Comparison of ENCODE assay signal across 10 cellular contexts in the genomic region with DNA sequence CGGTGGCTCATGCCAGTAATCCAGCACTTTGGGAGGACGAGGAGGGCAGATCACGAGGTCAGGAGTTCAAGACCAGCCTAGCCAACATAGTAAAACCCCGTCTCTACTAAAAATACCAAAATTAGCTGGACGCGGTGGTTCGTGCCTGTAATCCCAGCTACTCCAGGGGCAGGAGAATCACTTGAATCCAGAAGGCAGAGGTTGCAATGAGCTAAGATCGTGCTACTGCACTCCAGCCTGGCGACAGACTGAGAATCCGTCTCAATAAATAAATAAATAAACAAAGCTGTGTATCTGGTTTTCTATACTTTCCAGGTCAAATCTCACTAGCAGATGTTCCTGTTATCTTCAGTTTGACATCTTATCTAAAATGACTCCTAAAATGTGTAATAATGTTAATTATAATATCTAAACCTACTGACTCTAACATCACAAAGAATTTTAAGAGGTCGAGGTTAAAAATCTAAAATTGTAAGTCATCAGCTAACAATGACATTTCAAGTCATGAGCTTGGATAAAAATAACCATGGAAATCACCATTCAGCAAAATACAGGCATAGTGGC. TPM values are rescaled to one million over a fixed set of nuclear protein-coding genes. Genes with fewer than 3 reads are reported as not detected.
A peak's percentile ranks its signal among the peaks of the same experiment; 100 is the strongest.
DNase-seq lines count a peak whose midpoint lies in the region; ATAC-seq, FAIRE-seq and TF ChIP-seq lines count a peak whose summit lies in the region.
"Had no signal": no experiment of that assay in that cellular context is flagged by ENCODE, and none has a peak within 500 bp of the region (broad histone marks: within the 10 kb centered on the region; RNA-seq: fewer than 3 reads in every experiment).

No MANE protein-coding gene starts in this region.

- no peak overlapping the region for H3K27ac Mint-ChIP-seq in astrocyte (ENCODE audit: unreplicated experiment)
- H3K27ac Mint-ChIP-seq: activated B cell treated with CpG ODN at 0.5 μM for 24 hours had no signal

- TF ChIP-seq POLR2A in vagina (IDR thresholded peaks at IDR 0.05): no peak

- no peak for DNase-seq in left ventricle myocardium inferior
- no peak for DNase-seq in right cardiac atrium
- no peak for DNase-seq in astrocyte (ENCODE audit: low read depth)
- no peak for DNase-seq in kidney
- no peak for DNase-seq in vagina (ENCODE audit: extremely low spot score in 2 of 2)
- DNase-seq in GF-D8 (lab: John Stamatoyannopoulos, UW): no peak
- no peak for DNase-seq in AML-193 (lab: John Stamatoyannopoulos, UW)
- DNase-seq in NCI-H510A (lab: John Stamatoyannopoulos, UW): no peak
- DNase-seq: activated B cell treated with CpG ODN at 0.5 μM for 24 hours, cerebellar nuclear complex had no signal

- H3K27ac ChIP-seq in left ventricle myocardium inferior (replicated peaks) (no peak overlapping the region), right cardiac atrium (ENCODE audit: low read length) (no peak overlapping the region), astrocyte (ENCODE audit: low read depth, low read length) (peak overlapping the region; percentile 99), kidney (ENCODE audit: low read depth in 2 of 2, low read length in 2 of 2) (peak overlapping the region in 1 of 2 donors; percentile 1), vagina (peak overlapping the region; percentile 97)

- peaks cover 47% of the 10 kb centered on the region for H3K4me1 ChIP-seq in left ventricle myocardium inferior
- H3K4me1 ChIP-seq in right cardiac atrium (ENCODE audit: control insufficient read depth, insufficient read depth, low read length): peaks cover 1% of the 10 kb centered on the region
- H3K4me1 ChIP-seq in astrocyte (ENCODE audit: insufficient read depth, low read length): peaks cover 5% of the 10 kb centered on the region
- peaks cover 4 to 18% of the 10 kb centered on the region in 2 donors for H3K4me1 ChIP-seq in kidney (ENCODE audit: control insufficient read depth in 1 of 2, insufficient read depth in 1 of 2, low read depth in 1 of 2, low read length in 2 of 2)
- peaks cover 36% of the 10 kb centered on the region for H3K4me1 ChIP-seq in vagina

- no peaks in the 10 kb centered on the region for H3K9me3 Mint-ChIP-seq in astrocyte (ENCODE audit: unreplicated experiment)
- H3K9me3 Mint-ChIP-seq: activated B cell treated with CpG ODN at 0.5 μM for 24 hours had no signal

- H3K4me3 ChIP-seq in left ventricle myocardium inferior (peak overlapping the region; percentile 85), right cardiac atrium (ENCODE audit: low read length) (no peak overlapping the region), astrocyte (ENCODE audit: insufficient read depth, low read depth, low read length) (peak overlapping the region; percentile 91), kidney (ENCODE audit: low read length in 2 of 2) (peak overlapping the region; percentile 92 to 96), vagina (peak overlapping the region; percentile 63 to 98)

- H3K27me3 ChIP-seq in left ventricle myocardium inferior (ENCODE audit: low read depth): no peaks in the 10 kb centered on the region
- no peaks in the 10 kb centered on the region for H3K27me3 ChIP-seq in right cardiac atrium (ENCODE audit: control insufficient read depth, insufficient read depth)
- no peaks in the 10 kb centered on the region for H3K27me3 ChIP-seq in astrocyte (ENCODE audit: insufficient read depth, low read length)
- no peaks in the 10 kb centered on the region for H3K27me3 ChIP-seq in vagina

- peaks cover 56% of the 10 kb centered on the region for H3K79me2 ChIP-seq in astrocyte (ENCODE audit: insufficient read depth, low read length)

- peaks cover 9% of the 10 kb centered on the region for H3K4me1 Mint-ChIP-seq in astrocyte (ENCODE audit: low read depth, unreplicated experiment)

- intact Hi-C loops in left ventricle myocardium inferior (cut with micrococcal nuclease): no loop called here
- intact Hi-C loops in right cardiac atrium (cut with DNase I): loop anchor here in 1 of 4 donors (10.0 kb wide), 1 partner anchor 106 kb away; a partner anchor contains a TSS
- intact Hi-C loops in kidney (cut with DNase I): no loop called here
- intact Hi-C loops in vagina (cut with DNase I): no loop called here

- H3K9me3 ChIP-seq in left ventricle myocardium inferior (replicated peaks): no peaks in the 10 kb centered on the region
- H3K9me3 ChIP-seq in right cardiac atrium (ENCODE audit: control insufficient read depth, low read length): no peaks in the 10 kb centered on the region
- H3K9me3 ChIP-seq in astrocyte (ENCODE audit: insufficient read depth, low read depth, low read length): no peaks in the 10 kb centered on the region
- no peaks in the 10 kb centered on the region for H3K9me3 ChIP-seq in kidney (ENCODE audit: control insufficient read depth in 1 of 2, low read length in 2 of 2)
- H3K9me3 ChIP-seq in vagina: no peaks in the 10 kb centered on the region

- H4K20me1 ChIP-seq in astrocyte (ENCODE audit: insufficient read depth, low read length): peaks cover 17% of the 10 kb centered on the region

- TF ChIP-seq CTCF in left ventricle myocardium inferior (IDR thresholded peaks at IDR 0.05; ENCODE audit: borderline replicate concordance) (no peak), astrocyte (IDR thresholded peaks at IDR 0.05; ENCODE audit: insufficient read depth, low read depth, low read length) (no peak), kidney (IDR thresholded peaks at IDR 0.05; ENCODE audit: borderline replicate concordance, extremely low read depth, insufficient read depth) (no peak), vagina (IDR thresholded peaks at IDR 0.05) (no peak)

- ATAC-seq in right cardiac atrium: no peak

- no peaks in the 10 kb centered on the region for H3K27me3 Mint-ChIP-seq in astrocyte (ENCODE audit: low read depth, unreplicated experiment)
- H3K27me3 Mint-ChIP-seq: activated B cell treated with CpG ODN at 0.5 μM for 24 hours had no signal

- H3K36me3 ChIP-seq in left ventricle myocardium inferior: no peaks in the 10 kb centered on the region
- H3K36me3 ChIP-seq in astrocyte (ENCODE audit: insufficient read depth, low read length): peaks cover 3% of the 10 kb centered on the region
- H3K36me3 ChIP-seq in kidney (ENCODE audit: control insufficient read depth in 1 of 2, insufficient read depth in 2 of 2, low read length in 2 of 2): no peaks in the 10 kb centered on the region
- H3K36me3 ChIP-seq in vagina: no peaks in the 10 kb centered on the region

- 93% methylated on average over 11 of the region's 11 CpGs for WGBS in right cardiac atrium

- peak overlapping the region; percentile 95 for H3K9ac ChIP-seq in astrocyte (ENCODE audit: low read length)
- peak overlapping the region in 1 of 2 donors; percentile 98 for H3K9ac ChIP-seq in kidney (ENCODE audit: low read length in 2 of 2)

- no peak overlapping the region for H3K4me3 Mint-ChIP-seq in astrocyte (ENCODE audit: unreplicated experiment)
- H3K4me3 Mint-ChIP-seq: activated B cell treated with CpG ODN at 0.5 μM for 24 hours had no signal

- H3K36me3 Mint-ChIP-seq in astrocyte (ENCODE audit: low read depth, unreplicated experiment): no peaks in the 10 kb centered on the region

- H2AFZ ChIP-seq in astrocyte (ENCODE audit: low read depth, low read length): peak overlapping the region; percentile 90

- peak overlapping the region; percentile 91 for H3K4me2 ChIP-seq in astrocyte (ENCODE audit: low read length)

- FAIRE-seq in astrocyte (lab: Jason Lieb, UNC) (no peak), kidney (lab: Jason Lieb, UNC) (no peak)

RNA-seq across cellular contexts. Expression of a gene that starts 2.4 kb away (rescaled TPM):
- 28.5 TPM for total RNA-seq in left ventricle myocardium inferior
- 10 to 100 TPM; 31.1 to 34.1 (median 33.0) TPM for total RNA-seq in right cardiac atrium
- polyA plus RNA-seq in right cardiac atrium: 34.1 TPM
- total RNA-seq in astrocyte: 74.0 and 81.3 TPM in 2 replicates
- total RNA-seq in kidney: 54.3 TPM
- polyA plus RNA-seq in kidney (ENCODE audit: insufficient read depth, low read depth, low replicate concordance): 37.3 TPM
- total RNA-seq in vagina: 37.6 TPM

Comparison
In these comparisons a context has a peak if more than half of its experiments do, and no peak if none do; other contexts are left out.
1. H3K27ac ChIP-seq: peak in astrocyte (single experiment) and vagina (single experiment); none in left ventricle myocardium inferior (single experiment) and right cardiac atrium (single experiment).